Comparison of ENCODE assay signal across 16 cellular contexts in genomic region chr10:84948644-84949043, GRCh38.
DNase-seq lines count a peak whose midpoint lies in the region; ATAC-seq and TF ChIP-seq lines count a peak whose summit lies in the region.
"Had no signal": no experiment of that assay in that cellular context is flagged by ENCODE, and none has a peak within 500 bp of the region (broad histone marks: within the 10 kb centered on the region; RNA-seq: fewer than 3 reads in every experiment).

No MANE protein-coding gene starts in this region.

- no peaks in the 10 kb centered on the region for H3K9me3 ChIP-seq in upper lobe of right lung
- H3K9me3 ChIP-seq: BLaER1 treated with 17β-estradiol and CSF1 and Interleukin-3, amounts not matched to agents 10 nM and 100 nM had no signal

- no peaks in the 10 kb centered on the region for H3K27me3 Mint-ChIP-seq in HFFc6 (ENCODE audit: insufficient read depth)
- H3K27me3 Mint-ChIP-seq: CD4-positive, CD25-positive, alpha-beta regulatory T cell had no signal

- no peak overlapping the region for H3K4me3 Mint-ChIP-seq in HFFc6
- H3K4me3 Mint-ChIP-seq: CD4-positive, CD25-positive, alpha-beta regulatory T cell had no signal

- no peaks in the 10 kb centered on the region for H3K36me3 ChIP-seq in upper lobe of right lung
- H3K36me3 ChIP-seq: BLaER1 treated with 17β-estradiol and CSF1 and Interleukin-3, amounts not matched to agents 10 nM and 100 nM had no signal

- TF ChIP-seq CTCF in NB4 (IDR thresholded peaks at IDR 0.05; ENCODE audit: low read depth, low read length) (no peak), upper lobe of right lung (IDR thresholded peaks at IDR 0.05) (no peak), HFFc6 (IDR thresholded peaks at IDR 0.05) (no peak)

- H3K9me3 Mint-ChIP-seq in HFFc6, result peaks cover 42% of the 10 kb centered on the region

- no peaks in the 10 kb centered on the region for H3K4me1 ChIP-seq in upper lobe of right lung

- no peaks in the 10 kb centered on the region for H3K36me3 Mint-ChIP-seq in HFFc6 (ENCODE audit: low read depth)
- H3K36me3 Mint-ChIP-seq: CD4-positive, CD25-positive, alpha-beta regulatory T cell had no signal

- no peaks in the 10 kb centered on the region for H3K4me1 Mint-ChIP-seq in HFFc6 (ENCODE audit: low read depth)
- H3K4me1 Mint-ChIP-seq: CD4-positive, CD25-positive, alpha-beta regulatory T cell had no signal

- ATAC-seq in upper lobe of right lung (peak; percentile 61), HG02571 (IDR thresholded peaks at IDR 0.05; ENCODE audit: unreplicated experiment) (no peak)

- H3K4me3 ChIP-seq in NB4 (ENCODE audit: low read depth, low read length) (no peak overlapping the region), upper lobe of right lung (no peak overlapping the region)
- H3K4me3 ChIP-seq: BLaER1 treated with 17β-estradiol and CSF1 and Interleukin-3, amounts not matched to agents 10 nM and 100 nM; GM23248 had no signal

- intact Hi-C loops in upper lobe of right lung (cut with DNase I), result no loop called here

- no peaks in the 10 kb centered on the region for H3K27me3 ChIP-seq in upper lobe of right lung
- H3K27me3 ChIP-seq: BLaER1 treated with 17β-estradiol and CSF1 and Interleukin-3, amounts not matched to agents 10 nM and 100 nM had no signal

- TF ChIP-seq POLR2A in NB4 (IDR thresholded peaks at IDR 0.05; ENCODE audit: extremely low read depth, insufficient read length), result no peak

- H3K27ac Mint-ChIP-seq in HFFc6, result no peak overlapping the region

- H3K27ac ChIP-seq in upper lobe of right lung, result no peak overlapping the region
- H3K27ac ChIP-seq: BLaER1 treated with 17β-estradiol and CSF1 and Interleukin-3, amounts not matched to agents 10 nM and 100 nM; GM23248; HL-60 had no signal

- DNase-seq in SKM-1 (lab: John Stamatoyannopoulos, UW; ENCODE audit: unreplicated experiment), result peak; percentile 1
- no peak for DNase-seq in SKM-1 treated with dmso at 0.1 percent for 144 hours (lab: John Stamatoyannopoulos, UW; ENCODE audit: unreplicated experiment)
- DNase-seq in NB4 (ENCODE audit: low read depth), result peak; percentile 6
- DNase-seq in kidney tubule cell (ENCODE audit: low spot score), result peak; percentile 73
- DNase-seq in upper lobe of right lung, result no peak
- DNase-seq in HFFc6, result no peak
- DNase-seq: ACHN; CD4-positive, CD25-positive, alpha-beta regulatory T cell; DMS153; DMS79 treated with DMSO at 0.1 percent for 48 hours; EL; GM23248; H7 had no signal

Comparison
In these comparisons a context has a peak if more than half of its experiments do, and no peak if none do; other contexts are left out.
1. DNase-seq: peak in SKM-1 (single experiment), NB4 (single experiment) and kidney tubule cell (single experiment); none in SKM-1 treated with dmso at 0.1 percent for 144 hours (single experiment), upper lobe of right lung (single experiment) and HFFc6 (single experiment).